20 cellular contexts compared by ENCODE assay signal in the genomic region with DNA sequence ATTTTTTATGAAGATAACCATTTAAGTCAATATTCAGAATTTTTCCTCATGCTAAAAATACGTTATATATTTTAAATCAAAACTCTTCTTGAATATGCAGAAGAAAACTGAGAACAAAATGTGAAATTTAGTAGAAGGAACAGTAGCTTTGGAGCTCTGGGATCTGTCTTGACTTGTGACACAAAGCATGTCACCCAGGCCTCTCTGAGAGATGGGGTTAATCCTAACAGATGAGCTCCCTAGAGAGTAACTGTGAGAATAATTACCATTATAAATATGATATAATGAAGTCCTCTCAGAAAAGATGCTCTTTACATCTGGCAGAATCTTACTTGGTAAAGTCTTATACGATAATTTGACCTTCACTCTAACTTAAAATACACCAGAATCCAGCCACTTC.
"Had no signal": no experiment of that assay in that cellular context is flagged by ENCODE, and none has a peak within 500 bp of the region (broad histone marks: within the 10 kb centered on the region; RNA-seq: fewer than 3 reads in every experiment).

No MANE protein-coding gene starts in this region.

- H3K27me3 ChIP-seq: body of pancreas, esophagus muscularis mucosa, tibial artery had no signal

- H3K4me1 ChIP-seq: body of pancreas, prostate gland had no signal

- H3K36me3 Mint-ChIP-seq: activated CD4-positive, alpha-beta memory T cell treated with anti-CD3 and anti-CD28 coated beads for 36 hours had no signal

- H3K4me3 Mint-ChIP-seq: activated B cell treated with CpG ODN at 0.5 μM for 24 hours; activated CD4-positive, alpha-beta memory T cell treated with anti-CD3 and anti-CD28 coated beads for 36 hours; activated naive CD4-positive, alpha-beta T cell treated with anti-CD3 and anti-CD28 coated beads, Interleukin-2, amount 10 ng/mL, durations not matched to agents 7 days and 5 days; natural killer cell treated with Interleukin-12 subunit alpha and Interleukin-12 subunit beta and Interleukin-15 and Interleukin-18, amount 100 ng/mL, for 72 hours; T-helper 17 cell had no signal

- H3K27ac Mint-ChIP-seq: activated B cell treated with CpG ODN at 0.5 μM for 24 hours; activated CD4-positive, alpha-beta memory T cell treated with anti-CD3 and anti-CD28 coated beads for 36 hours; activated naive CD4-positive, alpha-beta T cell treated with anti-CD3 and anti-CD28 coated beads, Interleukin-2, amount 10 ng/mL, durations not matched to agents 7 days and 5 days; T-helper 17 cell had no signal

- H3K27ac ChIP-seq: body of pancreas, esophagus muscularis mucosa, prostate gland, tibial artery had no signal

- H3K27me3 Mint-ChIP-seq: activated B cell treated with CpG ODN at 0.5 μM for 24 hours; activated naive CD4-positive, alpha-beta T cell treated with anti-CD3 and anti-CD28 coated beads, Interleukin-2, amount 10 ng/mL, durations not matched to agents 7 days and 5 days; natural killer cell treated with Interleukin-12 subunit alpha and Interleukin-12 subunit beta and Interleukin-15 and Interleukin-18, amount 100 ng/mL, for 72 hours; T-helper 17 cell had no signal

- H3K4me3 ChIP-seq: body of pancreas, esophagus muscularis mucosa, left ventricle myocardium inferior, prostate gland, tibial artery had no signal

- H3K9me3 Mint-ChIP-seq: activated CD4-positive, alpha-beta memory T cell treated with anti-CD3 and anti-CD28 coated beads for 36 hours; activated naive CD4-positive, alpha-beta T cell treated with anti-CD3 and anti-CD28 coated beads, Interleukin-2, amount 10 ng/mL, durations not matched to agents 7 days and 5 days had no signal

- ATAC-seq: body of pancreas; natural killer cell treated with Interleukin-12 subunit alpha and Interleukin-12 subunit beta and Interleukin-15 and Interleukin-18, amount 100 ng/mL, for 72 hours; stimulated activated naive CD8-positive, alpha-beta T cell treated with anti-CD3 and anti-CD28 coated beads, Interleukin-15, Interleukin-2, amounts not matched to agents 100 U/mL and 50 U/mL, for 24 hours; T-helper 17 cell had no signal

- DNase-seq: activated B cell treated with CpG ODN at 0.5 μM for 24 hours; activated CD4-positive, alpha-beta memory T cell treated with anti-CD3 and anti-CD28 coated beads for 36 hours; activated CD4-positive, alpha-beta T cell treated with anti-CD3 and anti-CD28 coated beads for 4 hours; activated effector memory CD4-positive, alpha-beta T cell treated with anti-CD3 and anti-CD28 coated beads, Interleukin-2, amount 50 U/mL, for 16 hours; activated naive CD4-positive, alpha-beta T cell treated with anti-CD3 and anti-CD28 coated beads, Interleukin-2, amount 10 ng/mL, durations not matched to agents 7 days and 5 days; activated T-cell treated with anti-CD3 and anti-CD28 coated beads for 4 hours; body of pancreas; caudate nucleus; dermis blood vessel endothelial cell; effector memory CD4-positive, alpha-beta T cell; hypothalamus; left ventricle myocardium inferior; stimulated activated CD4-positive, alpha-beta T cell treated with anti-CD3 and anti-CD28 coated beads, Interleukin-4, amount 100 ng/mL, for 4 hours; stimulated activated naive CD8-positive, alpha-beta T cell treated with anti-CD3 and anti-CD28 coated beads, Interleukin-15, Interleukin-2, amounts not matched to agents 100 U/mL and 50 U/mL, for 24 hours; substantia nigra; T-helper 17 cell; tibial artery had no signal

- H3K9me3 ChIP-seq: body of pancreas, esophagus muscularis mucosa, left ventricle myocardium inferior, prostate gland, tibial artery had no signal

- H3K36me3 ChIP-seq: esophagus muscularis mucosa, left ventricle myocardium inferior, prostate gland, tibial artery had no signal
